Comparison of ENCODE assay signal across 8 cellular contexts in genomic region chr1:229199892-229200291, GRCh38.
A peak's percentile ranks its signal among the peaks of the same experiment; 100 is the strongest.
DNase-seq lines count a peak whose midpoint lies in the region; ATAC-seq and TF ChIP-seq lines count a peak whose summit lies in the region.

No MANE protein-coding gene starts in this region.

- H3K27me3 ChIP-seq in BLaER1 (no peaks in the 10 kb centered on the region), OCI-LY3 (ENCODE audit: low read depth, low read length) (peaks cover 10% of the 10 kb centered on the region), H7 (ENCODE audit: control insufficient read depth, insufficient read depth, low read length) (no peaks in the 10 kb centered on the region)

- H2AFZ ChIP-seq in OCI-LY3 (ENCODE audit: low read depth, low read length) = peak overlapping the region; percentile 14; the same call in 1 of the 2 replicates

- H3K9ac ChIP-seq in BLaER1 (peak overlapping the region; percentile 22; the same call in 1 of the 2 replicates), OCI-LY3 (ENCODE audit: low read length) (no peak overlapping the region)

- DNase-seq in islet precursor cell (peak; percentile 93), NCI-H524 treated with DMSO at 0.1 percent for 48 hours (lab: John Stamatoyannopoulos, UW) (no peak), H7 (no peak), SHP77 treated with DMSO at 0.1 percent for 48 hours (lab: John Stamatoyannopoulos, UW) (no peak)
- DNase-seq in activated CD8-positive, alpha-beta memory T cell treated with anti-CD3 and anti-CD28 coated beads, Interleukin-2, amount 50 U/mL, for 48 hours = no peak

- H3K27ac ChIP-seq in BLaER1 = no peak overlapping the region; the same call in 1 of the 2 replicates
- no peak overlapping the region for H3K27ac ChIP-seq in OCI-LY3 (ENCODE audit: low read length)

- peak; percentile 81 for ATAC-seq in GM21526 (IDR thresholded peaks at IDR 0.05; ENCODE audit: low FRiP score, unreplicated experiment)

- H3K36me3 ChIP-seq in BLaER1 = no peaks in the 10 kb centered on the region
- no peaks in the 10 kb centered on the region for H3K36me3 ChIP-seq in OCI-LY3 (replicated peaks; ENCODE audit: low read depth, low read length)
- no peaks in the 10 kb centered on the region for H3K36me3 ChIP-seq in H7 (replicated peaks; ENCODE audit: control insufficient read depth, insufficient read depth, low read length)

- no peaks in the 10 kb centered on the region for H3K9me3 ChIP-seq in BLaER1
- H3K9me3 ChIP-seq in OCI-LY3 (ENCODE audit: insufficient read depth, low read length) = no peaks in the 10 kb centered on the region

- TF ChIP-seq CTCF in OCI-LY3 (IDR thresholded peaks at IDR 0.05; ENCODE audit: low read depth, low read length) = no peak

- no peaks in the 10 kb centered on the region for H3K79me2 ChIP-seq in OCI-LY3 (ENCODE audit: low read length)

- H3K4me1 ChIP-seq in BLaER1 = peaks cover 16% of the 10 kb centered on the region
- H3K4me1 ChIP-seq in OCI-LY3 (ENCODE audit: low read length) = peaks cover 10% of the 10 kb centered on the region

- no peak overlapping the region for H3K4me3 ChIP-seq in BLaER1
- H3K4me3 ChIP-seq in OCI-LY3 (ENCODE audit: low read length) = no peak overlapping the region
- no peak overlapping the region for H3K4me3 ChIP-seq in H7 (ENCODE audit: insufficient read depth, low read depth, low read length)

- H3K4me2 ChIP-seq in BLaER1 (peak overlapping the region; percentile 78), OCI-LY3 (ENCODE audit: low read length) (0 out of 2 replicates have a peak overlapping the region, but pooled peaks have one; percentile 5)

- no peaks in the 10 kb centered on the region for H4K20me1 ChIP-seq in BLaER1
- H4K20me1 ChIP-seq in OCI-LY3 (ENCODE audit: insufficient read depth, low read length) = no peaks in the 10 kb centered on the region
